ENCODE assay signal across 20 cellular contexts in genomic region chr10:44249490-44249889, GRCh38.
"Had no signal": no experiment of that assay in that cellular context is flagged by ENCODE, and none has a peak within 500 bp of the region (broad histone marks: within the 10 kb centered on the region; RNA-seq: fewer than 3 reads in every experiment).

No MANE protein-coding gene starts in this region.

- H3K27ac Mint-ChIP-seq: activated CD4-positive, alpha-beta T cell treated with anti-CD3 and anti-CD28 coated beads, Interleukin-2, amount 10 ng/mL, durations not matched to agents 7 days and 5 days; activated naive CD8-positive, alpha-beta T cell treated with anti-CD3 and anti-CD28 coated beads for 36 hours; activated T-cell treated with anti-CD3 and anti-CD28 coated beads, Interleukin-2, amount 50 U/mL, for 72 hours; immature natural killer cell; nephron had no signal

- H3K4me1 Mint-ChIP-seq: activated CD4-positive, alpha-beta T cell treated with anti-CD3 and anti-CD28 coated beads, Interleukin-2, amount 10 ng/mL, durations not matched to agents 7 days and 5 days; activated naive CD8-positive, alpha-beta T cell treated with anti-CD3 and anti-CD28 coated beads for 36 hours; immature natural killer cell had no signal

- DNase-seq: activated CD4-positive, alpha-beta T cell treated with anti-CD3 and anti-CD28 coated beads, Interleukin-2, amount 10 ng/mL, durations not matched to agents 7 days and 5 days; activated CD8-positive, alpha-beta memory T cell treated with anti-CD3 and anti-CD28 coated beads, Interleukin-2, amount 50 U/mL, for 48 hours; activated gamma-delta T cell treated with Interleukin-2 at 50 U/mL for 16 hours; activated naive CD8-positive, alpha-beta T cell treated with anti-CD3 and anti-CD28 coated beads for 36 hours; activated T-cell treated with anti-CD3 and anti-CD28 coated beads, Interleukin-2, amount 50 U/mL, for 72 hours; brain microvascular endothelial cell; cortex of kidney; effector CD4-positive, alpha-beta T cell; foreskin fibroblast; glutamatergic neuron; immature natural killer cell; mesenchymal stem cell; right cardiac atrium; small intestine; stimulated activated CD4-positive, alpha-beta T cell treated with anti-CD3 and anti-CD28 coated beads, Interleukin-4, amount 100 ng/mL, for 24 hours; stimulated activated naive CD4-positive, alpha-beta T cell; T-helper 2 cell had no signal

- H3K36me3 Mint-ChIP-seq: activated naive CD8-positive, alpha-beta T cell treated with anti-CD3 and anti-CD28 coated beads for 36 hours; immature natural killer cell had no signal

- H3K27ac ChIP-seq: brain microvascular endothelial cell, prostate gland, tibial nerve had no signal

- H3K27me3 ChIP-seq: brain microvascular endothelial cell, tibial nerve had no signal

- H3K4me3 ChIP-seq: prostate gland, tibial nerve had no signal

- H3K4me3 Mint-ChIP-seq: activated CD4-positive, alpha-beta T cell treated with anti-CD3 and anti-CD28 coated beads, Interleukin-2, amount 10 ng/mL, durations not matched to agents 7 days and 5 days; activated naive CD8-positive, alpha-beta T cell treated with anti-CD3 and anti-CD28 coated beads for 36 hours; activated T-cell treated with anti-CD3 and anti-CD28 coated beads, Interleukin-2, amount 50 U/mL, for 72 hours; immature natural killer cell; nephron had no signal

- ATAC-seq: activated T-cell treated with anti-CD3 and anti-CD28 coated beads, Interleukin-2, amount 50 U/mL, for 72 hours; right cardiac atrium had no signal

- H3K36me3 ChIP-seq: brain microvascular endothelial cell, prostate gland, tibial nerve had no signal

- H3K9me3 ChIP-seq: prostate gland had no signal

- H3K4me1 ChIP-seq: prostate gland had no signal
